ENCODE assay signal across 1 cellular context in the genomic region with DNA sequence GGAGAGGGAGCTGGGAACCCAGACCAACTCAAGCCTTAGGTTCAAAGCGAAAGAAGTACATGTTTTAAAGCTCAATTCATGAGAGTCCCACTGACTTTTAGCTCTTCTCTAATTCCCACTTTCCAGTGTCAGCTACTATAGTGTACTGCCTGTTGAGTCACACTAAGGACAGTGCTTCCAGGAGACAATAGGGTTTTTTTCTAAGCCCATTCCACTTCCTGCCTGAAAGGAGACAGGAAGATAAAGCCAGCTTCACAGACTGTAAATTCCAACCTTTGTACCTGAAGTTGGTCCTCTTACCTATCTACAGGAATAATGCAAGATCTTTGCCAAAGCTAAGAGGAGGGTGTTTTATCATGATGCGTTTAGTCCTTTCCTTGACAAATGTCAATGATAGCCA.
TF ChIP-seq lines count a peak whose summit lies in the region.

No MANE protein-coding gene starts in this region.

TF ChIP-seq in SK-N-SH, 30 proteins besides CTCF, POLR2A, EP300 and RAD21 (continued from another document):
- TF ChIP-seq USF1 (IDR thresholded peaks at IDR 0.05; ENCODE audit: borderline replicate concordance, low read depth) (no peak), MEF2A (IDR thresholded peaks at IDR 0.05; ENCODE audit: borderline replicate concordance, low read depth) (no peak), FOSL2 (IDR thresholded peaks at IDR 0.05; ENCODE audit: borderline replicate concordance, low read depth) (no peak)
